ENCODE assay signal across 2 cellular contexts in genomic region chr3:194991338-194991654, GRCh38.
TF ChIP-seq lines count a peak whose summit lies in the region.

No MANE protein-coding gene starts in this region.

TF ChIP-seq in HEK293, 187 proteins besides CTCF, POLR2A, EP300 and RAD21:
- TF ChIP-seq, protein P1, sequence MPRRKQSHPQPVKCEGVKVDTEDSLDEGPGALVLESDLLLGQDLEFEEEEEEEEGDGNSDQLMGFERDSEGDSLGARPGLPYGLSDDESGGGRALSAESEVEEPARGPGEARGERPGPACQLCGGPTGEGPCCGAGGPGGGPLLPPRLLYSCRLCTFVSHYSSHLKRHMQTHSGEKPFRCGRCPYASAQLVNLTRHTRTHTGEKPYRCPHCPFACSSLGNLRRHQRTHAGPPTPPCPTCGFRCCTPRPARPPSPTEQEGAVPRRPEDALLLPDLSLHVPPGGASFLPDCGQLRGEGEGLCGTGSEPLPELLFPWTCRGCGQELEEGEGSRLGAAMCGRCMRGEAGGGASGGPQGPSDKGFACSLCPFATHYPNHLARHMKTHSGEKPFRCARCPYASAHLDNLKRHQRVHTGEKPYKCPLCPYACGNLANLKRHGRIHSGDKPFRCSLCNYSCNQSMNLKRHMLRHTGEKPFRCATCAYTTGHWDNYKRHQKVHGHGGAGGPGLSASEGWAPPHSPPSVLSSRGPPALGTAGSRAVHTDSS (tag by site-specific recombination; IDR thresholded peaks at IDR 0.05), result peak; percentile 69
- TF ChIP-seq ZNF155 (tag by site-specific recombination; IDR thresholded peaks at IDR 0.05) (no peak), ZNF184 (tag by site-specific recombination; IDR thresholded peaks at IDR 0.05) (no peak)
- TF ChIP-seq, protein P2, sequence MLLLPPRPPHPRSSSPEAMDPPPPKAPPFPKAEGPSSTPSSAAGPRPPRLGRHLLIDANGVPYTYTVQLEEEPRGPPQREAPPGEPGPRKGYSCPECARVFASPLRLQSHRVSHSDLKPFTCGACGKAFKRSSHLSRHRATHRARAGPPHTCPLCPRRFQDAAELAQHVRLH (tag by site-specific recombination; IDR thresholded peaks at IDR 0.05), result no peak

TF ChIP-seq in K562, 482 proteins besides CTCF, POLR2A, EP300 and RAD21:
- TF ChIP-seq NR2C1 (IDR thresholded peaks at IDR 0.05) (no peak), NR2C1 (tag; IDR thresholded peaks at IDR 0.05) (no peak), ZNF263 (CRISPR knock-in tag; IDR thresholded peaks at IDR 0.05; ENCODE audit: borderline replicate concordance) (peak; percentile 86)
